8 cellular contexts compared by ENCODE assay signal in genomic region chr15:55742927-55743614, GRCh38. TPM values are rescaled to one million over a fixed set of nuclear protein-coding genes. Genes with fewer than 3 reads are reported as not detected.
A peak's percentile ranks its signal among the peaks of the same experiment; 100 is the strongest.
DNase-seq lines count a peak whose midpoint lies in the region; ATAC-seq and TF ChIP-seq lines count a peak whose summit lies in the region.

Gene PRTG, minus strand, starts transcription at chr15:55743152. Its CDS starts 221 bp downstream, at chr15:55742931.

- no peaks in the 10 kb centered on the region for H3K27me3 ChIP-seq in SJCRH30
- H3K27me3 ChIP-seq in endocrine pancreas (ENCODE audit: control insufficient read depth, insufficient read depth, low read length) = peaks cover 10% of the 10 kb centered on the region
- no peaks in the 10 kb centered on the region for H3K27me3 ChIP-seq in thyroid gland

- DNase-seq in AG09319 (ENCODE audit: extremely low read depth, low read depth) (peak; percentile 72), SJCRH30 (peak; percentile 86 to 88), memory B cell (ENCODE audit: low spot score in 2 of 2) (no peak), thyroid gland (peak; percentile 90 to 91), NOMO-1 treated with DMSO at 0.1 percent for 48 hours (lab: John Stamatoyannopoulos, UW; ENCODE audit: unreplicated experiment) (no peak)

- peak within 1 kb of the TSS; percentile 94 for H3K27ac ChIP-seq in SJCRH30
- H3K27ac ChIP-seq in thyroid gland = peak within 1 kb of the TSS; percentile 79 to 92 (median 87)

- intact Hi-C loops in thyroid gland (cut with DNase I) = loop anchor here (10.0 kb wide), 1 partner anchor 88 kb away; no protein-coding TSS in a partner anchor

- H3K27me3 Mint-ChIP-seq in memory B cell = peaks cover 13% of the 10 kb centered on the region

- H3K4me3 ChIP-seq in SJCRH30 (peak within 1 kb of the TSS; percentile 90), endocrine pancreas (ENCODE audit: control insufficient read depth, insufficient read depth, low read length) (peak within 1 kb of the TSS; percentile 42), thyroid gland (replicated peaks in 1 of 3) (peak within 1 kb of the TSS; percentile 69 to 97 (median 75))

- H3K9ac ChIP-seq in endocrine pancreas (ENCODE audit: control insufficient read depth, insufficient read depth, low read length) = no peak within 1 kb of the TSS

- peak; percentile 39 for ATAC-seq in GM21390 (IDR thresholded peaks at IDR 0.05; ENCODE audit: unreplicated experiment)
- ATAC-seq in memory B cell (ENCODE audit: low read depth) = no peak
- ATAC-seq in HG02970 (IDR thresholded peaks at IDR 0.05; ENCODE audit: low FRiP score, unreplicated experiment) = no peak

- peaks cover 2% of the 10 kb centered on the region for H3K4me1 Mint-ChIP-seq in memory B cell

- no peaks in the 10 kb centered on the region for H3K9me3 Mint-ChIP-seq in memory B cell

- H3K36me3 ChIP-seq in SJCRH30 (peaks cover 16% of the 10 kb centered on the region), endocrine pancreas (ENCODE audit: control insufficient read depth, insufficient read depth, low read length) (no peaks in the 10 kb centered on the region), thyroid gland (no peaks in the 10 kb centered on the region)

- H3K9me3 ChIP-seq in SJCRH30 (replicated peaks) (no peaks in the 10 kb centered on the region), endocrine pancreas (ENCODE audit: control insufficient read depth, low read length) (no peaks in the 10 kb centered on the region), thyroid gland (no peaks in the 10 kb centered on the region)

- TF ChIP-seq CTCF in AG09319 (IDR thresholded peaks at IDR 0.05; ENCODE audit: low read depth, low read length) (no peak), thyroid gland (IDR thresholded peaks at IDR 0.05) (no peak)

- H3K4me3 Mint-ChIP-seq in memory B cell = peak within 1 kb of the TSS; percentile 80

- no peaks in the 10 kb centered on the region for H3K36me3 Mint-ChIP-seq in memory B cell

- peak; percentile 39 to 84 for TF ChIP-seq POLR2A in thyroid gland (IDR thresholded peaks at IDR 0.05)

- no peak within 1 kb of the TSS for H3K27ac Mint-ChIP-seq in memory B cell

- 0% methylated on average over 5 to 10 of the region's 71 CpGs for WGBS in thyroid gland, 2 donors

- H3K4me1 ChIP-seq in SJCRH30 = peaks cover 15% of the 10 kb centered on the region
- H3K4me1 ChIP-seq in endocrine pancreas (ENCODE audit: control insufficient read depth, insufficient read depth, low read length) = no peaks in the 10 kb centered on the region
- H3K4me1 ChIP-seq in thyroid gland = peaks cover 14 to 22% of the 10 kb centered on the region in 2 donors

RNA-seq across cellular contexts. Expression of gene PRTG, which starts in this region (rescaled TPM):
- 43.5 and 50.3 TPM in 2 replicates for total RNA-seq in SJCRH30 (2014; rRNA removed; shearing (Covaris generic))
- total RNA-seq in thyroid gland = 100 to 1,000 TPM in 1 of 4 donors, 10 to 100 TPM in 3; 40.3 to 146 (median 89.0) TPM

Comparison
In these comparisons a context has a peak if more than half of its experiments do, and no peak if none do; other contexts are left out.
1. DNase-seq: peak in AG09319 (single experiment), SJCRH30 (2 of 2) and thyroid gland (2 of 2); none in memory B cell (0 of 2) and NOMO-1 treated with DMSO at 0.1 percent for 48 hours (single experiment).
2. Peak in every context shown above with its lines, with median percentiles within 50 percentile points of each other: H3K4me3 ChIP-seq.